25 cellular contexts compared by ENCODE assay signal in genomic region chr15:69792823-69793222, GRCh38.
DNase-seq lines count a peak whose midpoint lies in the region; ATAC-seq, FAIRE-seq and TF ChIP-seq lines count a peak whose summit lies in the region.
"Had no signal": no experiment of that assay in that cellular context is flagged by ENCODE, and none has a peak within 500 bp of the region (broad histone marks: within the 10 kb centered on the region; RNA-seq: fewer than 3 reads in every experiment).

No MANE protein-coding gene starts in this region.

- H3K4me3 ChIP-seq in HEK293 (ENCODE audit: low read depth, low read length): no peak overlapping the region
- no peak overlapping the region for H3K4me3 ChIP-seq in astrocyte (ENCODE audit: insufficient read depth, low read depth, low read length)
- H3K4me3 ChIP-seq: BLaER1 treated with 17β-estradiol and CSF1 and Interleukin-3, amounts not matched to agents 10 nM and 100 nM; K562; PC-9; SJCRH30 had no signal

- H3K27me3 ChIP-seq in astrocyte (ENCODE audit: insufficient read depth, low read length) (no peaks in the 10 kb centered on the region), foreskin keratinocyte (peaks cover 22% of the 10 kb centered on the region)

- H3K27ac Mint-ChIP-seq in astrocyte (ENCODE audit: unreplicated experiment): peak overlapping the region; percentile 18
- H3K27ac Mint-ChIP-seq in stimulated activated effector memory CD8-positive, alpha-beta T cell treated with anti-CD3 and anti-CD28 coated beads, Interleukin-12 subunit alpha, Interleukin-12 subunit beta, amount 100 ng/mL, for 72 hours: peak overlapping the region; percentile 32
- no peak overlapping the region for H3K27ac Mint-ChIP-seq in WTC11
- H3K27ac Mint-ChIP-seq: CD4-positive, alpha-beta T cell had no signal

- no peak for TF ChIP-seq CTCF in HEK293 (tag by site-specific recombination; IDR thresholded peaks at IDR 0.05)
- no peak for TF ChIP-seq CTCF in astrocyte (IDR thresholded peaks at IDR 0.05; ENCODE audit: insufficient read depth, low read depth, low read length)
- TF ChIP-seq CTCF in foreskin keratinocyte (conservative IDR thresholded peaks at IDR 0.05): no peak
- TF ChIP-seq CTCF in WTC11 (IDR thresholded peaks at IDR 0.05): no peak

- no peak overlapping the region for H2AFZ ChIP-seq in astrocyte (ENCODE audit: low read depth, low read length)
- H2AFZ ChIP-seq: PC-9 had no signal

- FAIRE-seq in astrocyte (lab: Jason Lieb, UNC): no peak
- FAIRE-seq: A204.1, D721Med, GM18507, K562 had no signal

- H3K4me1 Mint-ChIP-seq in astrocyte (ENCODE audit: low read depth, unreplicated experiment): peaks cover 17% of the 10 kb centered on the region
- no peaks in the 10 kb centered on the region for H3K4me1 Mint-ChIP-seq in stimulated activated effector memory CD8-positive, alpha-beta T cell treated with anti-CD3 and anti-CD28 coated beads, Interleukin-12 subunit alpha, Interleukin-12 subunit beta, amount 100 ng/mL, for 72 hours
- peaks cover 10% of the 10 kb centered on the region for H3K4me1 Mint-ChIP-seq in WTC11

- H3K27ac ChIP-seq in HEK293 (ENCODE audit: extremely low read depth, low read depth, low read length) (no peak overlapping the region), astrocyte (ENCODE audit: low read depth, low read length) (no peak overlapping the region), foreskin keratinocyte (no peak overlapping the region)
- H3K27ac ChIP-seq: BLaER1 treated with 17β-estradiol and CSF1 and Interleukin-3, amounts not matched to agents 10 nM and 100 nM; PC-9; SJCRH30 had no signal

- H3K9me3 Mint-ChIP-seq in astrocyte (ENCODE audit: unreplicated experiment) (peaks cover 4% of the 10 kb centered on the region), WTC11 (peaks cover 8% of the 10 kb centered on the region)
- H3K9me3 Mint-ChIP-seq in stimulated activated effector memory CD8-positive, alpha-beta T cell treated with anti-CD3 and anti-CD28 coated beads, Interleukin-12 subunit alpha, Interleukin-12 subunit beta, amount 100 ng/mL, for 72 hours: peaks cover 6% of the 10 kb centered on the region
- H3K9me3 Mint-ChIP-seq: CD4-positive, alpha-beta T cell had no signal

- H3K36me3 Mint-ChIP-seq in astrocyte (ENCODE audit: low read depth, unreplicated experiment): no peaks in the 10 kb centered on the region
- no peaks in the 10 kb centered on the region for H3K36me3 Mint-ChIP-seq in stimulated activated effector memory CD8-positive, alpha-beta T cell treated with anti-CD3 and anti-CD28 coated beads, Interleukin-12 subunit alpha, Interleukin-12 subunit beta, amount 100 ng/mL, for 72 hours
- no peaks in the 10 kb centered on the region for H3K36me3 Mint-ChIP-seq in WTC11

- no peaks in the 10 kb centered on the region for H3K9me3 ChIP-seq in HEK293 (ENCODE audit: control insufficient read depth, insufficient read depth, low read depth, low read length)
- H3K9me3 ChIP-seq in astrocyte (ENCODE audit: insufficient read depth, low read depth, low read length): no peaks in the 10 kb centered on the region

- H4K20me1 ChIP-seq in astrocyte (ENCODE audit: insufficient read depth, low read length): no peaks in the 10 kb centered on the region

- no peak overlapping the region for H3K9ac ChIP-seq in astrocyte (ENCODE audit: low read length)
- H3K9ac ChIP-seq: BLaER1 treated with 17β-estradiol and CSF1 and Interleukin-3, amounts not matched to agents 10 nM and 100 nM had no signal

- DNase-seq in astrocyte (ENCODE audit: low read depth): no peak
- DNase-seq in mesenteric fat pad (ENCODE audit: low spot score): peak; percentile 30
- no peak for DNase-seq in stimulated activated effector memory CD8-positive, alpha-beta T cell treated with anti-CD3 and anti-CD28 coated beads, Interleukin-12 subunit alpha, Interleukin-12 subunit beta, amount 100 ng/mL, for 72 hours (ENCODE audit: low spot score in 2 of 2)
- DNase-seq in foreskin keratinocyte: no peak
- DNase-seq in retina: no peak
- no peak for DNase-seq in WTC11 (ENCODE audit: low spot score)
- DNase-seq: AML-193; CD4-positive, alpha-beta T cell; Kasumi-1; MV-4-11; NCI-H1105 treated with DMSO at 0.1 percent for 48 hours; NCI-H2029; NCI-H446; NCI-H524 treated with DMSO at 0.1 percent for 48 hours; NCI-H774; PC-9; SJCRH30 had no signal

- CTCF ChIA-PET in HEK293 (lab: Yijun Ruan, JAX) (interaction anchor here (0.8 kb wide), 1 partner anchor 327 kb away, joined by 3 read pairs; no protein-coding TSS in a partner anchor), WTC11 (lab: Charles Lee) (no interaction called here)

- H3K4me1 ChIP-seq in HEK293 (ENCODE audit: control insufficient read depth, insufficient read depth, low read length) (no peaks in the 10 kb centered on the region), astrocyte (ENCODE audit: insufficient read depth, low read length) (peaks cover 23% of the 10 kb centered on the region), foreskin keratinocyte (peaks cover 7% of the 10 kb centered on the region)
- H3K4me1 ChIP-seq: BLaER1 treated with 17β-estradiol and CSF1 and Interleukin-3, amounts not matched to agents 10 nM and 100 nM; SJCRH30 had no signal

- POLR2A ChIA-PET in HEK293 (lab: Yijun Ruan, JAX): no interaction called here
- POLR2A ChIA-PET in WTC11 (lab: Charles Lee): no interaction called here

- no peak for ATAC-seq in stimulated activated effector memory CD8-positive, alpha-beta T cell treated with anti-CD3 and anti-CD28 coated beads, Interleukin-12 subunit alpha, Interleukin-12 subunit beta, amount 100 ng/mL, for 72 hours
- ATAC-seq in foreskin keratinocyte (no peak), WTC11 (no peak)
- ATAC-seq: HCT116, K562, Right ventricle myocardium inferior had no signal

- H3K4me3 Mint-ChIP-seq in astrocyte (ENCODE audit: unreplicated experiment): no peak overlapping the region
- H3K4me3 Mint-ChIP-seq in stimulated activated effector memory CD8-positive, alpha-beta T cell treated with anti-CD3 and anti-CD28 coated beads, Interleukin-12 subunit alpha, Interleukin-12 subunit beta, amount 100 ng/mL, for 72 hours: no peak overlapping the region
- no peak overlapping the region for H3K4me3 Mint-ChIP-seq in WTC11
- H3K4me3 Mint-ChIP-seq: CD4-positive, alpha-beta T cell had no signal

- H3K36me3 ChIP-seq in HEK293 (ENCODE audit: control insufficient read depth in 2 of 2, insufficient read depth in 1 of 2, low read length in 2 of 2) (no peaks in the 10 kb centered on the region), astrocyte (ENCODE audit: insufficient read depth, low read length) (no peaks in the 10 kb centered on the region)
- H3K36me3 ChIP-seq: BLaER1 treated with 17β-estradiol and CSF1 and Interleukin-3, amounts not matched to agents 10 nM and 100 nM; SJCRH30 had no signal

- H3K27me3 Mint-ChIP-seq in astrocyte (ENCODE audit: low read depth, unreplicated experiment): peaks cover 32% of the 10 kb centered on the region
- no peaks in the 10 kb centered on the region; the same call in 1 of the 2 replicates for H3K27me3 Mint-ChIP-seq in WTC11 (ENCODE audit: low read depth)

- no peak overlapping the region for H3K4me2 ChIP-seq in astrocyte (ENCODE audit: low read length)
- H3K4me2 ChIP-seq: BLaER1 treated with 17β-estradiol and CSF1 and Interleukin-3, amounts not matched to agents 10 nM and 100 nM; PC-9 had no signal

- H3K79me2 ChIP-seq in astrocyte (ENCODE audit: insufficient read depth, low read length): no peaks in the 10 kb centered on the region

TF ChIP-seq in HEK293, 187 proteins besides CTCF, POLR2A, EP300 and RAD21:
- no peak for TF ChIP-seq SALL2 (tag by site-specific recombination; IDR thresholded peaks at IDR 0.05; ENCODE audit: borderline replicate concordance)
- TF ChIP-seq SP7 (tag by site-specific recombination; IDR thresholded peaks at IDR 0.05): no peak
- TF ChIP-seq ZIC2 (tag by site-specific recombination; IDR thresholded peaks at IDR 0.05): 0 out of 2 replicates have a peak, but pooled peaks have one; percentile 17
- no peak for TF ChIP-seq PRDM1 (tag by site-specific recombination; IDR thresholded peaks at IDR 0.05)
- no peak for TF ChIP-seq SETDB1 (IDR thresholded peaks at IDR 0.05; ENCODE audit: insufficient read length, low read length)
- no peak for TF ChIP-seq GLIS2 (tag by site-specific recombination; IDR thresholded peaks at IDR 0.05)
- TF ChIP-seq HOXC10 (CRISPR knock-in tag; IDR thresholded peaks at IDR 0.05): no peak

TF ChIP-seq in WTC11, 78 proteins besides CTCF, POLR2A, EP300 and RAD21 (continues in another document):
- no peak for TF ChIP-seq FOXJ3 (CRISPR knock-in tag; IDR thresholded peaks at IDR 0.05; ENCODE audit: borderline replicate concordance)
- no peak for TF ChIP-seq OVOL2 (CRISPR knock-in tag; IDR thresholded peaks at IDR 0.05; ENCODE audit: borderline replicate concordance)
- TF ChIP-seq CBFB (CRISPR knock-in tag; IDR thresholded peaks at IDR 0.05; ENCODE audit: low read depth): no peak
- no peak for TF ChIP-seq STAT6 (CRISPR knock-in tag; conservative IDR thresholded peaks at IDR 0.05; ENCODE audit: low read depth)
- TF ChIP-seq JUN (CRISPR knock-in tag; IDR thresholded peaks at IDR 0.05): no peak
- TF ChIP-seq SMAD4 (CRISPR knock-in tag; IDR thresholded peaks at IDR 0.05): no peak
- no peak for TF ChIP-seq MLX (CRISPR knock-in tag; IDR thresholded peaks at IDR 0.05)
- TF ChIP-seq ETV6 (CRISPR knock-in tag; IDR thresholded peaks at IDR 0.05): no peak
